ENCODE assay signal across 17 cellular contexts in the genomic region with DNA sequence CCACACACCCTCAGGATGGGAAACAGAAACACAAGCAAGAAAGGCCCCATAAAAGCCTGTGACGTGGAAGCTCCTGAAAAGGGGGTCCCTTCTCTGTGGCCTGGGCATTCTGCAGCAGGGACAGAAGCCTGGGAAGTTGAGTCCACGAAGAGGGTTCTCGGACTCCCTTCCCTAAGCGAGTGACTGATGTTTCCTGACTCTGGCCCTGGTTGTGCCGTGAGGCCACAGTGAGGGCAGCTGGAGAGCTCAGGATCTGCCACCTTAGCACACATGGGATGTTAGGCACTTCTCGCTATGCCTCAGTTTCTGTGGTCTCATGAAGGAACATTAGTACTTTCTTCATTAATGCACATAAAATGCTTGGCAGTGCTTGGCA.
A peak's percentile ranks its signal among the peaks of the same experiment; 100 is the strongest.
DNase-seq lines count a peak whose midpoint lies in the region; ATAC-seq, FAIRE-seq and TF ChIP-seq lines count a peak whose summit lies in the region.
"Had no signal": no experiment of that assay in that cellular context is flagged by ENCODE, and none has a peak within 500 bp of the region (broad histone marks: within the 10 kb centered on the region; RNA-seq: fewer than 3 reads in every experiment).

No MANE protein-coding gene starts in this region.

- H3K27me3 ChIP-seq in heart left ventricle (no peaks in the 10 kb centered on the region), pancreas (no peaks in the 10 kb centered on the region), upper lobe of right lung (no peaks in the 10 kb centered on the region)

- intact Hi-C loops in heart left ventricle (cut with DNase I) = loop anchor here in 1 of 10 donors (5.0 kb wide), 1 partner anchor 36 kb away; no protein-coding TSS in a partner anchor
- intact Hi-C loops in pancreas (cut with DNase I) = no loop called here
- intact Hi-C loops in upper lobe of right lung (cut with DNase I) = no loop called here

- H3K9me3 ChIP-seq in heart left ventricle = no peaks in the 10 kb centered on the region
- no peaks in the 10 kb centered on the region for H3K9me3 ChIP-seq in pancreas
- no peaks in the 10 kb centered on the region for H3K9me3 ChIP-seq in upper lobe of right lung

- TF ChIP-seq POLR2A in heart left ventricle (IDR thresholded peaks at IDR 0.05) = no peak

- TF ChIP-seq CTCF in RWPE1 (conservative IDR thresholded peaks at IDR 0.05; ENCODE audit: low read depth) (no peak), heart left ventricle (IDR thresholded peaks at IDR 0.05) (no peak), pancreas (IDR thresholded peaks at IDR 0.05) (no peak), upper lobe of right lung (IDR thresholded peaks at IDR 0.05) (no peak)

- 88 to 96% (median 92%) methylated on average over 6 of the region's 6 CpGs for WGBS in heart left ventricle, 4 donors
- 67 to 72% methylated on average over 6 of the region's 6 CpGs for WGBS in pancreas, 2 donors

- DNase-seq in RWPE1 (ENCODE audit: low spot score) (no peak), heart left ventricle (no peak), pancreas (no peak), upper lobe of right lung (no peak), kidney glomerular epithelial cell (lab: John Stamatoyannopoulos, UW) (no peak)
- DNase-seq: activated CD4-positive, alpha-beta T cell treated with anti-CD3 and anti-CD28 coated beads for 48 hours; activated naive CD8-positive, alpha-beta T cell treated with anti-CD3 and anti-CD28 coated beads, Interleukin-2, amount 50 U/mL, for 24 hours; activated T-cell treated with anti-CD3 and anti-CD28 coated beads, Interleukin-2, amount 50 U/mL, for 24 hours; CD4-positive, alpha-beta memory T cell; NCI-H446; occipital lobe; stimulated activated CD4-positive, alpha-beta T cell treated with anti-CD3 and anti-CD28 coated beads, Interleukin-15, amount 100 ng/mL, for 24 hours had no signal

- POLR2A ChIA-PET in RWPE1 (lab: Yijun Ruan, JAX; ENCODE audit: low non-redundant PET) = interaction anchor here (0.5 kb wide), 1 partner anchor 161 kb away, joined by 3 read pairs; no protein-coding TSS in a partner anchor

- H3K27ac ChIP-seq in RWPE1 (peak overlapping the region; percentile 25; the same call in 1 of the 2 replicates), heart left ventricle (peak overlapping the region in 10 of 12 donors; percentile 19 to 74 (median 53)), pancreas (peak overlapping the region; percentile 44 to 69 (median 60)), upper lobe of right lung (peak overlapping the region; percentile 38)

- H3K4me1 ChIP-seq in heart left ventricle (peaks cover 4 to 38% (median 22%) of the 10 kb centered on the region in 12 donors), pancreas (peaks cover 21 to 34% (median 25%) of the 10 kb centered on the region in 3 donors), upper lobe of right lung (peaks cover 18% of the 10 kb centered on the region)

- CTCF ChIA-PET in RWPE1 (lab: Yijun Ruan, JAX) = no interaction called here

- peak in 3 of 4 donors; percentile 15 to 40 (median 29) for ATAC-seq in heart left ventricle
- peak; percentile 39 to 64 (median 46) for ATAC-seq in pancreas
- ATAC-seq in upper lobe of right lung = no peak
- no peak for ATAC-seq in HG02763 (IDR thresholded peaks at IDR 0.05; ENCODE audit: unreplicated experiment)
- ATAC-seq in GM18861 (IDR thresholded peaks at IDR 0.05; ENCODE audit: unreplicated experiment) = no peak
- ATAC-seq: activated naive CD8-positive, alpha-beta T cell treated with anti-CD3 and anti-CD28 coated beads, Interleukin-2, amount 50 U/mL, for 24 hours; esophagus mucosa had no signal

- no peak overlapping the region for H3K4me3 ChIP-seq in heart left ventricle
- H3K4me3 ChIP-seq in pancreas = no peak overlapping the region
- H3K4me3 ChIP-seq in upper lobe of right lung = no peak overlapping the region

- H3K36me3 ChIP-seq in heart left ventricle (no peaks in the 10 kb centered on the region), pancreas (no peaks in the 10 kb centered on the region), upper lobe of right lung (no peaks in the 10 kb centered on the region)

- no peak for FAIRE-seq in pancreas (lab: Jason Lieb, UNC)
- FAIRE-seq: colon, GM19239 had no signal

Comparison
In these comparisons a context has a peak if more than half of its experiments do, and no peak if none do; other contexts are left out.
1. ATAC-seq: peak in heart left ventricle (3 of 4) and pancreas (4 of 4); none in upper lobe of right lung (single experiment), HG02763 (single experiment) and GM18861 (single experiment).
2. Peak in every context shown above with its lines, with median percentiles within 50 percentile points of each other: H3K27ac ChIP-seq.